Comparison of ENCODE assay signal across 24 cellular contexts in genomic region chr5:140988036-140988997, GRCh38. TPM values are rescaled to one million over a fixed set of nuclear protein-coding genes. Genes with fewer than 3 reads are reported as not detected.
A peak's percentile ranks its signal among the peaks of the same experiment; 100 is the strongest.
DNase-seq lines count a peak whose midpoint lies in the region; ATAC-seq and TF ChIP-seq lines count a peak whose summit lies in the region.
"Had no signal": no experiment of that assay in that cellular context is flagged by ENCODE, and none has a peak within 500 bp of the region (broad histone marks: within the 10 kb centered on the region; RNA-seq: fewer than 3 reads in every experiment).

No MANE protein-coding gene starts in this region.

- ATAC-seq in GM23338 (no peak; the same call in 2 of the 3 replicates), HG03039 (IDR thresholded peaks at IDR 0.05; ENCODE audit: unreplicated experiment) (no peak)
- ATAC-seq: HCT116; heart right ventricle; HepG2; naive thymus-derived CD8-positive, alpha-beta T cell; stimulated activated naive B cell treated with anti-CD40 and anti-IgM and Interleukin-4, amounts not matched to agents 10 μg/mL and 1 μg/mL and 100 μg/mL, for 72 hours; T-helper 17 cell had no signal

- H3K4me1 ChIP-seq in GM23338 (ENCODE audit: insufficient read depth) (peaks cover 54% of the 10 kb centered on the region), iPS-18a (ENCODE audit: control insufficient read depth, low read depth, low read length) (peaks cover 44% of the 10 kb centered on the region), trophoblast cell (ENCODE audit: control insufficient read depth in 1 of 2, insufficient read depth in 2 of 2, low read length in 2 of 2) (peaks cover 9 to 34% of the 10 kb centered on the region in 2 experiments), GM23248 (ENCODE audit: insufficient read depth) (no peaks in the 10 kb centered on the region)
- H3K4me1 ChIP-seq: breast epithelium, heart right ventricle had no signal

- no peak overlapping the region for H3K27ac Mint-ChIP-seq in GM23338
- H3K27ac Mint-ChIP-seq: CD4-positive, alpha-beta memory T cell; memory B cell; naive thymus-derived CD8-positive, alpha-beta T cell; stimulated activated naive B cell treated with anti-CD40 and anti-IgM and Interleukin-4, amounts not matched to agents 10 μg/mL and 1 μg/mL and 100 μg/mL, for 72 hours; T-helper 17 cell had no signal

- H3K18ac ChIP-seq in trophoblast cell (ENCODE audit: low read length) = no peak overlapping the region

- H2AFZ ChIP-seq in GM23338 = no peak overlapping the region
- H2AFZ ChIP-seq in trophoblast cell (ENCODE audit: insufficient read depth, low read length, poor library complexity) = no peak overlapping the region
- no peak overlapping the region for H2AFZ ChIP-seq in GM23248

- no peaks in the 10 kb centered on the region for H3K27me3 ChIP-seq in GM23338 (ENCODE audit: insufficient read depth)
- no peaks in the 10 kb centered on the region for H3K27me3 ChIP-seq in iPS-18a (ENCODE audit: control insufficient read depth, insufficient read depth, low read length)
- H3K27me3 ChIP-seq in trophoblast cell (ENCODE audit: insufficient read depth, low read length) = no peaks in the 10 kb centered on the region
- no peaks in the 10 kb centered on the region for H3K27me3 ChIP-seq in GM23248 (replicated peaks; ENCODE audit: insufficient read depth)
- H3K27me3 ChIP-seq: breast epithelium had no signal

- H3K27me3 Mint-ChIP-seq in GM23338 (ENCODE audit: insufficient read depth, low read depth, poor library complexity) = peaks cover 8% of the 10 kb centered on the region

- H2AK5ac ChIP-seq in trophoblast cell (ENCODE audit: low read length) = no peak overlapping the region

- H3K9me2 ChIP-seq in GM23338 (ENCODE audit: insufficient read depth) (no peaks in the 10 kb centered on the region), GM23248 (ENCODE audit: insufficient read depth) (no peaks in the 10 kb centered on the region)

- no peak overlapping the region for H4K91ac ChIP-seq in trophoblast cell (ENCODE audit: low read depth, low read length)

- H2BK12ac ChIP-seq in trophoblast cell (ENCODE audit: low read length) = peak overlapping the region; percentile 90

- peaks cover 10% of the 10 kb centered on the region for H3F3A ChIP-seq in GM23338 (replicated peaks; ENCODE audit: low read depth)
- no peaks in the 10 kb centered on the region for H3F3A ChIP-seq in GM23248 (ENCODE audit: insufficient read depth)

- H3K79me2 ChIP-seq in GM23338 (replicated peaks; ENCODE audit: insufficient read depth) = no peaks in the 10 kb centered on the region
- H3K79me2 ChIP-seq in trophoblast cell (ENCODE audit: control insufficient read depth, insufficient read depth, low read length, poor library complexity) = no peaks in the 10 kb centered on the region
- no peaks in the 10 kb centered on the region for H3K79me2 ChIP-seq in GM23248 (ENCODE audit: insufficient read depth)

- in situ Hi-C loops in GM23248 (cut with MboI) = no loop called here

- H3K79me1 ChIP-seq in trophoblast cell (ENCODE audit: low read length) = peaks cover 20% of the 10 kb centered on the region

- peaks cover 51% of the 10 kb centered on the region for H3K4me1 Mint-ChIP-seq in GM23338
- H3K4me1 Mint-ChIP-seq: CD4-positive, alpha-beta memory T cell; memory B cell; naive thymus-derived CD8-positive, alpha-beta T cell; stimulated activated naive B cell treated with anti-CD40 and anti-IgM and Interleukin-4, amounts not matched to agents 10 μg/mL and 1 μg/mL and 100 μg/mL, for 72 hours; T-helper 17 cell had no signal

- no peak for TF ChIP-seq CTCF in GM23338 (conservative IDR thresholded peaks at IDR 0.05; ENCODE audit: low read depth in 2 of 2)

- H3K4ac ChIP-seq in trophoblast cell (ENCODE audit: low read depth, low read length) = peak overlapping the region; percentile 30

- no peak overlapping the region for H3K23ac ChIP-seq in trophoblast cell (ENCODE audit: low read length)

- no peak overlapping the region for H3K4me3 Mint-ChIP-seq in GM23338
- H3K4me3 Mint-ChIP-seq: CD4-positive, alpha-beta memory T cell; memory B cell; naive thymus-derived CD8-positive, alpha-beta T cell; stimulated activated naive B cell treated with anti-CD40 and anti-IgM and Interleukin-4, amounts not matched to agents 10 μg/mL and 1 μg/mL and 100 μg/mL, for 72 hours had no signal

- H3K27ac ChIP-seq in GM23338 (ENCODE audit: low read depth) (0 out of 2 replicates have a peak overlapping the region, but pooled peaks have one; percentile 17), iPS-18a (ENCODE audit: low read length) (peak overlapping the region; percentile 9), trophoblast cell (ENCODE audit: low read depth, low read length) (peak overlapping the region; percentile 79), GM23248 (no peak overlapping the region)
- H3K27ac ChIP-seq: breast epithelium, heart right ventricle, WERI-Rb-1 had no signal

- H3K9me3 ChIP-seq in iPS-18a (ENCODE audit: control insufficient read depth, low read depth, low read length) = no peaks in the 10 kb centered on the region
- no peaks in the 10 kb centered on the region for H3K9me3 ChIP-seq in trophoblast cell (ENCODE audit: insufficient read depth, low read depth, low read length)
- H3K9me3 ChIP-seq in GM23248 (ENCODE audit: low read depth) = no peaks in the 10 kb centered on the region
- H3K9me3 ChIP-seq: breast epithelium, heart right ventricle had no signal

- no peaks in the 10 kb centered on the region for H3K9me3 Mint-ChIP-seq in GM23338
- H3K9me3 Mint-ChIP-seq: memory B cell had no signal

- no peak overlapping the region for H4K12ac ChIP-seq in trophoblast cell (ENCODE audit: low read depth, low read length)

- no peak overlapping the region for H3K4me3 ChIP-seq in GM23338
- H3K4me3 ChIP-seq in iPS-18a (ENCODE audit: low read length) = no peak overlapping the region
- H3K4me3 ChIP-seq in trophoblast cell (ENCODE audit: low read depth, low read length) = no peak overlapping the region
- H3K4me3 ChIP-seq in GM23248 = no peak overlapping the region
- H3K4me3 ChIP-seq: breast epithelium, heart right ventricle had no signal

- no CpG with 5 or more reads among the region's 11 CpGs for WGBS in trophoblast cell (ENCODE audit: extremely low coverage, insufficient coverage, insufficient read length)
- WGBS in GM23248 (ENCODE audit: low coverage in 1 of 2, low lambda C conversion rate in 2 of 2, missing lambda C conversion rate in 2 of 2), 2 experiments = 19 to 23% methylated on average over 11 of the region's 11 CpGs

- H4K8ac ChIP-seq in trophoblast cell (ENCODE audit: low read depth, low read length) = no peak overlapping the region

- no peaks in the 10 kb centered on the region for H3K36me3 Mint-ChIP-seq in GM23338 (ENCODE audit: low read depth)
- H3K36me3 Mint-ChIP-seq: CD4-positive, alpha-beta memory T cell; memory B cell; naive thymus-derived CD8-positive, alpha-beta T cell; stimulated activated naive B cell treated with anti-CD40 and anti-IgM and Interleukin-4, amounts not matched to agents 10 μg/mL and 1 μg/mL and 100 μg/mL, for 72 hours had no signal

- peak overlapping the region; percentile 38 for H2BK120ac ChIP-seq in trophoblast cell (ENCODE audit: insufficient read depth, low read length, poor library complexity)

- peak overlapping the region; percentile 48 for H3K14ac ChIP-seq in trophoblast cell (ENCODE audit: low read length)

- peak; percentile 35 for DNase-seq in GM23338 (ENCODE audit: low spot score)
- DNase-seq in NCI-H69 (lab: John Stamatoyannopoulos, UW) = peak; percentile 27
- no peak for DNase-seq in trophoblast cell
- no peak for DNase-seq in effector CD8-positive, alpha-beta T cell (lab: John Stamatoyannopoulos, UW)
- no peak for DNase-seq in GM23248
- DNase-seq: activated CD4-positive, alpha-beta T cell treated with anti-CD3 and anti-CD28 coated beads, Interleukin-2, amount 50 U/mL, for 48 hours; CD4-positive, alpha-beta memory T cell; dermis blood vessel endothelial cell; heart right ventricle; naive thymus-derived CD8-positive, alpha-beta T cell; NCI-H2171; NCI-H526 treated with DMSO at 0.1 percent for 48 hours; SHP77; stimulated activated CD4-positive, alpha-beta T cell treated with anti-CD3 and anti-CD28 coated beads, Interleukin-1b, Interleukin-23, amount 100 ng/mL, for 48 hours; stimulated activated naive B cell treated with anti-CD40 and anti-IgM and Interleukin-4, amounts not matched to agents 10 μg/mL and 1 μg/mL and 100 μg/mL, for 72 hours; T-helper 17 cell; WERI-Rb-1 had no signal

- peak overlapping the region; percentile 22 for H2BK5ac ChIP-seq in trophoblast cell (ENCODE audit: low read depth, low read length, poor library complexity)

- H3K4me2 ChIP-seq in GM23338 = peak overlapping the region; percentile 47
- peak overlapping the region; percentile 74 for H3K4me2 ChIP-seq in trophoblast cell (ENCODE audit: low read length)
- no peak overlapping the region for H3K4me2 ChIP-seq in GM23248 (ENCODE audit: unreplicated experiment)

- H4K20me1 ChIP-seq in GM23338 (replicated peaks; ENCODE audit: insufficient read depth) = no peaks in the 10 kb centered on the region
- H4K20me1 ChIP-seq in GM23248 (ENCODE audit: insufficient read depth) = no peaks in the 10 kb centered on the region

- H3K36me3 ChIP-seq in GM23338 (ENCODE audit: insufficient read depth) = no peaks in the 10 kb centered on the region
- no peaks in the 10 kb centered on the region for H3K36me3 ChIP-seq in iPS-18a (ENCODE audit: control insufficient read depth, low read depth, low read length)
- no peaks in the 10 kb centered on the region for H3K36me3 ChIP-seq in trophoblast cell (ENCODE audit: control insufficient read depth in 1 of 2, insufficient read depth in 2 of 2, low read length in 2 of 2)
- no peaks in the 10 kb centered on the region for H3K36me3 ChIP-seq in GM23248 (ENCODE audit: low read depth)
- H3K36me3 ChIP-seq: breast epithelium, heart right ventricle had no signal

- H3K9ac ChIP-seq in iPS-18a (ENCODE audit: low read length) = no peak overlapping the region
- peak overlapping the region; percentile 13 for H3K9ac ChIP-seq in trophoblast cell (ENCODE audit: low read length)
- H3K9ac ChIP-seq in GM23248 = no peak overlapping the region

TF ChIP-seq in GM23338, 12 proteins besides CTCF, POLR2A, EP300 and RAD21 (continues in another document):
- no peak for TF ChIP-seq NANOG (IDR thresholded peaks at IDR 0.05; ENCODE audit: borderline replicate concordance)
- TF ChIP-seq CREB1 (CRISPR knock-in tag; IDR thresholded peaks at IDR 0.05; ENCODE audit: low read depth) = no peak
- no peak for TF ChIP-seq EZH2phosphoT487 (IDR thresholded peaks at IDR 0.05; ENCODE audit: unreplicated experiment)
- TF ChIP-seq EZH2 (IDR thresholded peaks at IDR 0.05; ENCODE audit: low read depth, unreplicated experiment) = no peak

RNA-seq across cellular contexts. Expression of gene PCDHAC2, which starts 22.0 kb away (rescaled TPM):
- 11.8 and 13.1 TPM in 2 replicates for total RNA-seq in GM23338 (2014; rRNA removed; shearing (Covaris generic))
- 0.54 and 1.8 TPM in 2 replicates for polyA plus RNA-seq in GM23338 (2016; fragmentation: Nextera tagmentation; extraction: Ambion mirVana)
- polyA plus RNA-seq in trophoblast cell (2013) = 2.2 and 2.4 TPM in 2 replicates
- total RNA-seq in GM23248 (2014; rRNA removed; shearing (Covaris generic)) = not detected in 2 replicates
- not detected in 2 replicates for polyA plus RNA-seq in GM23248 (2016; fragmentation: Nextera tagmentation; extraction: Ambion mirVana)
- total RNA-seq: CD4-positive, alpha-beta memory T cell; HepG2; naive thymus-derived CD8-positive, alpha-beta T cell; OCI-LY7; T-helper 17 cell had no signal
- polyA plus RNA-seq: CD4-positive, alpha-beta memory T cell; HepG2; naive thymus-derived CD8-positive, alpha-beta T cell had no signal

Comparison
In these comparisons a context has a peak if more than half of its experiments do, and no peak if none do; other contexts are left out.
1. DNase-seq: peak in GM23338 (single experiment) and NCI-H69 (single experiment); none in trophoblast cell (0 of 2), effector CD8-positive, alpha-beta T cell (single experiment) and GM23248 (single experiment).
2. RNA of gene PCDHAC2, which starts 22.0 kb away (total RNA-seq): 11.8 to 13.1 TPM in GM23338; not detected in GM23248; every median in the first group is over 10 times any median in the second.